Comparison of ENCODE assay signal across 25 cellular contexts in the genomic region with DNA sequence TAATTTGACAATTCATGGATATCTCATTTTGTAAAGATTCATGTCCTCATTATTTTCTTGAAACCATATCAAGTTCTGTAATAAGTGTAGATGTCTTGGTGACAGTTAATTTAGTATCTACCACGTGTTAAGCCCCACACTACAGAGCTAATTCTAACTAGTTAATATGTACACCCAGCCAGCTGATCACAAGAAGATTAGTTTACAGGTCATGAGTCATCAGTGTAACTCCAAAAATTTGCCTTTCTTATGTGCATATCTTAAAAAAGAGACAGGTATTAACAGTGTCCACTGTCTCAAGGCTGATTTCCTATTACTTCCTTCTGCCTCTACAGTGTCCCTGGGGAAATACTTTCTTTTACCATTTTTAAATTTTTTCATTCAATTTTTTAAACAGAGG.
"Had no signal": no experiment of that assay in that cellular context is flagged by ENCODE, and none has a peak within 500 bp of the region (broad histone marks: within the 10 kb centered on the region; RNA-seq: fewer than 3 reads in every experiment).

No MANE protein-coding gene starts in this region.

- H3K79me2 ChIP-seq: hepatocyte had no signal

- FAIRE-seq: endometrium, kidney, pancreas had no signal

- H3K27ac ChIP-seq: gastroesophageal sphincter, heart left ventricle, hepatocyte, left lung, neutrophil, pancreas, right atrium auricular region, stomach, thyroid gland, vagina had no signal

- DNase-seq: cortex of kidney; effector memory CD8-positive, alpha-beta T cell; foreskin fibroblast; heart left ventricle; kidney; left cardiac atrium; mesenchymal stem cell; mucosa of descending colon; naive B cell; pancreas; stimulated activated CD4-positive, alpha-beta T cell treated with anti-CD3 and anti-CD28 coated beads, Interleukin-2, amount 100 ng/mL, for 24 hours; stimulated activated CD4-positive, alpha-beta T cell treated with anti-CD3 and anti-CD28 coated beads, Interleukin-4, amount 100 ng/mL, for 24 hours; stimulated activated naive CD4-positive, alpha-beta T cell treated with Interleukin-2 at 50 U/mL for 16 hours; stomach; thyroid gland had no signal

- H2AFZ ChIP-seq: hepatocyte had no signal

- H3K4me2 ChIP-seq: hepatocyte had no signal

- ATAC-seq: effector memory CD8-positive, alpha-beta T cell; gastroesophageal sphincter; heart left ventricle; left cardiac atrium; left lung; mucosa of descending colon; natural killer cell treated with Interleukin-12 subunit alpha and Interleukin-12 subunit beta and Interleukin-15 and Interleukin-18, amount 100 ng/mL, for 72 hours; pancreas; sciatic nerve; stimulated activated effector memory CD8-positive, alpha-beta T cell treated with anti-CD3 and anti-CD28 coated beads, Interleukin-12 subunit alpha, Interleukin-12 subunit beta, amount 100 ng/mL, for 72 hours had no signal

- H3K36me3 ChIP-seq: gastroesophageal sphincter, heart left ventricle, left lung, neutrophil, pancreas, right atrium auricular region, stomach, thyroid gland, vagina had no signal

- H3K4me3 ChIP-seq: gastroesophageal sphincter, heart left ventricle, hepatocyte, left lung, mucosa of descending colon, pancreas, right atrium auricular region, stomach, thyroid gland, vagina had no signal

- H3K27me3 ChIP-seq: hepatocyte, left lung, pancreas, right atrium auricular region, stomach, thyroid gland, vagina had no signal

- H3K9me3 ChIP-seq: gastroesophageal sphincter, heart left ventricle, left lung, mucosa of descending colon, neutrophil, pancreas, right atrium auricular region, stomach, thyroid gland, vagina had no signal

- H3K4me1 ChIP-seq: gastroesophageal sphincter, left lung, pancreas, right atrium auricular region, stomach, thyroid gland, vagina had no signal
